ENCODE assay signal across 8 cellular contexts in genomic region chr3:68007621-68008226, GRCh38.
DNase-seq lines count a peak whose midpoint lies in the region; ATAC-seq and TF ChIP-seq lines count a peak whose summit lies in the region.

No MANE protein-coding gene starts in this region.

- no peak for TF ChIP-seq EP300 in transverse colon (IDR thresholded peaks at IDR 0.05; ENCODE audit: low read depth)

- H3K4me1 ChIP-seq in mucosa of descending colon (ENCODE audit: low read depth) (no peaks in the 10 kb centered on the region), transverse colon (peaks cover 0 to 13% (median 5%) of the 10 kb centered on the region in 4 donors)

- no peaks in the 10 kb centered on the region for H3K36me3 ChIP-seq in mucosa of descending colon (ENCODE audit: low read depth)
- no peaks in the 10 kb centered on the region for H3K36me3 ChIP-seq in transverse colon

- H3K27ac ChIP-seq in transverse colon = no peak overlapping the region

- no peaks in the 10 kb centered on the region for H3K9me3 ChIP-seq in mucosa of descending colon
- no peaks in the 10 kb centered on the region for H3K9me3 ChIP-seq in transverse colon

- peak; percentile 49 for ATAC-seq in mucosa of descending colon
- no peak for ATAC-seq in HG02623 (IDR thresholded peaks at IDR 0.05; ENCODE audit: unreplicated experiment)

- H3K4me3 ChIP-seq in astrocyte of the cerebellum (ENCODE audit: low read depth, low read length) (peak overlapping the region; percentile 38), mucosa of descending colon (no peak overlapping the region), transverse colon (peak overlapping the region in 3 of 4 donors; percentile 5 to 46 (median 27))

- TF ChIP-seq CTCF in astrocyte of the cerebellum (IDR thresholded peaks at IDR 0.05; ENCODE audit: low read depth, low read length, missing control alignments) (peak; percentile 8), mucosa of descending colon (IDR thresholded peaks at IDR 0.05) (no peak), transverse colon (IDR thresholded peaks at IDR 0.05) (no peak)

- no peak for TF ChIP-seq POLR2A in transverse colon (IDR thresholded peaks at IDR 0.05)

- peaks cover 19% of the 10 kb centered on the region for H3K27me3 ChIP-seq in transverse colon

- intact Hi-C loops in mucosa of descending colon (cut with DNase I, micrococcal nuclease) (no loop called here), transverse colon (cut with DNase I; ENCODE audit: low total_unique reads) (no loop called here)

- DNase-seq in NCI-H2081 (lab: John Stamatoyannopoulos, UW) (peak; percentile 62 to 92), NCI-H2081 treated with DMSO at 0.1 percent for 48 hours (lab: John Stamatoyannopoulos, UW) (no peak), astrocyte of the cerebellum (ENCODE audit: low read depth) (no peak), mucosa of descending colon (peak in 2 of 3 donors; percentile 18 to 39), transverse colon (no peak), NCI-H345 treated with DMSO at 0.1 percent for 48 hours (lab: John Stamatoyannopoulos, UW; ENCODE audit: unreplicated experiment) (no peak), DMS53 (lab: John Stamatoyannopoulos, UW) (no peak)

- in situ Hi-C loops in astrocyte of the cerebellum (cut with HindIII; ENCODE audit: low sequenced_read_pairs) (no loop called here), transverse colon (cut with MboI; ENCODE audit: low pct_ligation_motif_present in 1 of 4, low pct_unique_long_range_greater_than_20kb in 1 of 4, low sequenced_read_pairs in 3 of 4) (no loop called here)

- WGBS in transverse colon (ENCODE audit: low coverage in 1 of 2), 2 donors = 0 to 5% methylated on average over 5 to 30 of the region's 36 CpGs

Comparison
In these comparisons a context has a peak if more than half of its experiments do, and no peak if none do; other contexts are left out.
1. DNase-seq: peak in NCI-H2081 (2 of 2) and mucosa of descending colon (2 of 3); none in NCI-H2081 treated with DMSO at 0.1 percent for 48 hours (single experiment), astrocyte of the cerebellum (single experiment), transverse colon (single experiment), NCI-H345 treated with DMSO at 0.1 percent for 48 hours (single experiment) and DMS53 (single experiment).